20 cellular contexts compared by ENCODE assay signal in the genomic region with DNA sequence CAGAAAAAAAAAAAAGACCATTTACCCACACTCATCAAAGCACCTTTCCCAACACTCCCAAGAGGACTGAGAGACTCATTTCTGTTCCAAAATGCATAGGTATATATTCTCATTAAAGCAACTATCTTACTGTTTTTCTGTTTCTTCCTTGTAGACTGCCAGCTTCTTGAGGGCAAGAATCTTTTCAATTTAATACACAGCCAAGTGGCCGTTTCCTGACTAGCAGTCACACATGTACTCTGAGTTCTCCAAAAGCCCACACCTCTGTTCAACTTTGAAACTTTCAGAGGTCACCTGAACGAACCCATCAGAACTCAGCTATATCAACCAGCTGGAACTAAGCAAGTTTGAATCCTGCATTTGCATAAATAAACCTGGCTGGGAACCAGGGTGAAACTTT.
A peak's percentile ranks its signal among the peaks of the same experiment; 100 is the strongest.
DNase-seq lines count a peak whose midpoint lies in the region; ATAC-seq and FAIRE-seq lines count a peak whose summit lies in the region.
"Had no signal": no experiment of that assay in that cellular context is flagged by ENCODE, and none has a peak within 500 bp of the region (broad histone marks: within the 10 kb centered on the region; RNA-seq: fewer than 3 reads in every experiment).

No MANE protein-coding gene starts in this region.

- H3K36me3 Mint-ChIP-seq in activated T-helper 17 cell treated with anti-CD3 and anti-CD28 coated beads, Interleukin-2, amount 50 U/mL, for 72 hours (ENCODE audit: low read depth): no peaks in the 10 kb centered on the region
- no peaks in the 10 kb centered on the region for H3K36me3 Mint-ChIP-seq in natural killer cell treated with Interleukin-12 subunit alpha and Interleukin-12 subunit beta and Interleukin-15 and Interleukin-18, amount 100 ng/mL, for 72 hours

- H3K27ac Mint-ChIP-seq in activated T-helper 17 cell treated with anti-CD3 and anti-CD28 coated beads, Interleukin-2, amount 50 U/mL, for 72 hours: peak overlapping the region; percentile 1
- H3K27ac Mint-ChIP-seq in natural killer cell treated with Interleukin-12 subunit alpha and Interleukin-12 subunit beta and Interleukin-15 and Interleukin-18, amount 100 ng/mL, for 72 hours: peak overlapping the region; percentile 20 to 73
- H3K27ac Mint-ChIP-seq: HFFc6 had no signal

- H3K9me3 ChIP-seq in MG63: no peaks in the 10 kb centered on the region
- H3K9me3 ChIP-seq: Caco-2 had no signal

- ATAC-seq in activated T-helper 17 cell treated with anti-CD3 and anti-CD28 coated beads, Interleukin-2, amount 50 U/mL, for 72 hours (replicated peaks): no peak
- no peak for ATAC-seq in natural killer cell treated with Interleukin-12 subunit alpha and Interleukin-12 subunit beta and Interleukin-15 and Interleukin-18, amount 100 ng/mL, for 72 hours
- ATAC-seq: HCT116 had no signal

- H3K4me3 ChIP-seq in MG63: no peak overlapping the region

- H3K9me3 Mint-ChIP-seq in activated T-helper 17 cell treated with anti-CD3 and anti-CD28 coated beads, Interleukin-2, amount 50 U/mL, for 72 hours: no peaks in the 10 kb centered on the region
- no peaks in the 10 kb centered on the region for H3K9me3 Mint-ChIP-seq in natural killer cell treated with Interleukin-12 subunit alpha and Interleukin-12 subunit beta and Interleukin-15 and Interleukin-18, amount 100 ng/mL, for 72 hours
- H3K9me3 Mint-ChIP-seq: CD4-positive, CD25-positive, alpha-beta regulatory T cell; HFFc6 had no signal

- no peaks in the 10 kb centered on the region for H3K27me3 ChIP-seq in MG63
- H3K27me3 ChIP-seq: BE2C had no signal

- H3K4me3 Mint-ChIP-seq in activated T-helper 17 cell treated with anti-CD3 and anti-CD28 coated beads, Interleukin-2, amount 50 U/mL, for 72 hours: no peak overlapping the region
- peak overlapping the region; percentile 57 for H3K4me3 Mint-ChIP-seq in natural killer cell treated with Interleukin-12 subunit alpha and Interleukin-12 subunit beta and Interleukin-15 and Interleukin-18, amount 100 ng/mL, for 72 hours
- H3K4me3 Mint-ChIP-seq: CD4-positive, CD25-positive, alpha-beta regulatory T cell; HFFc6 had no signal

- H3K27me3 Mint-ChIP-seq in activated T-helper 17 cell treated with anti-CD3 and anti-CD28 coated beads, Interleukin-2, amount 50 U/mL, for 72 hours: no peaks in the 10 kb centered on the region
- H3K27me3 Mint-ChIP-seq in natural killer cell treated with Interleukin-12 subunit alpha and Interleukin-12 subunit beta and Interleukin-15 and Interleukin-18, amount 100 ng/mL, for 72 hours: no peaks in the 10 kb centered on the region
- H3K27me3 Mint-ChIP-seq: CD4-positive, CD25-positive, alpha-beta regulatory T cell had no signal

- peaks cover 7% of the 10 kb centered on the region for H3K4me1 Mint-ChIP-seq in activated T-helper 17 cell treated with anti-CD3 and anti-CD28 coated beads, Interleukin-2, amount 50 U/mL, for 72 hours
- H3K4me1 Mint-ChIP-seq in natural killer cell treated with Interleukin-12 subunit alpha and Interleukin-12 subunit beta and Interleukin-15 and Interleukin-18, amount 100 ng/mL, for 72 hours (ENCODE audit: low read depth in 2 of 2): peaks cover 24 to 36% of the 10 kb centered on the region in 2 donors

- H3K36me3 ChIP-seq in MG63: no peaks in the 10 kb centered on the region
- H3K36me3 ChIP-seq: BE2C had no signal

- FAIRE-seq in GM19239 (lab: Jason Lieb, UNC): peak; percentile 56
- FAIRE-seq: D721Med, GM12892, GM18507, HTR-8/SVneo had no signal

- DNase-seq in GM19239 (ENCODE audit: insufficient read length, low spot score) (no peak), NCI-H510A treated with DMSO at 0.1 percent for 48 hours (lab: John Stamatoyannopoulos, UW) (no peak), T-helper 2 cell (no peak), MG63 (no peak)
- DNase-seq in natural killer cell treated with Interleukin-12 subunit alpha and Interleukin-12 subunit beta and Interleukin-15 and Interleukin-18, amount 100 ng/mL, for 72 hours (ENCODE audit: low spot score): no peak
- DNase-seq: BE2C; C1 segment of cervical spinal cord; Caco-2; CD4-positive, CD25-positive, alpha-beta regulatory T cell; GDM1; GOT3; H7; HFFc6; IMR-90 had no signal
